Comparison of ENCODE assay signal across 1 cellular context in genomic region chr20:34709836-34710567, GRCh38.
TF ChIP-seq lines count a peak whose summit lies in the region.

No MANE protein-coding gene starts in this region.

TF ChIP-seq in H1, 55 proteins besides CTCF, POLR2A, EP300 and RAD21:
- TF ChIP-seq EZH2 (IDR thresholded peaks at IDR 0.05; ENCODE audit: low read depth, low read length, severe bottlenecking) (peak; percentile 69), PHF8 (conservative IDR thresholded peaks at IDR 0.05; ENCODE audit: low read depth, low read length) (0 out of 2 replicates have a peak, but pooled peaks have one; percentile 14), E2F6 (IDR thresholded peaks at IDR 0.05) (0 out of 2 replicates have a peak, but pooled peaks have one; percentile 49), FOSL1 (IDR thresholded peaks at IDR 0.05; ENCODE audit: insufficient read depth, low read depth, low read length) (no peak), KDM4A (IDR thresholded peaks at IDR 0.05; ENCODE audit: low read depth, low read length, severe bottlenecking) (peak; percentile 20), RNF2 (IDR thresholded peaks at IDR 0.05; ENCODE audit: borderline replicate concordance, low read depth, low read length, missing control alignments, poor library complexity, severe bottlenecking) (no peak), SUZ12 (IDR thresholded peaks at IDR 0.05; ENCODE audit: low read length) (peak; percentile 56; the same call in 1 of the 2 replicates)
- TF ChIP-seq, protein P1, sequence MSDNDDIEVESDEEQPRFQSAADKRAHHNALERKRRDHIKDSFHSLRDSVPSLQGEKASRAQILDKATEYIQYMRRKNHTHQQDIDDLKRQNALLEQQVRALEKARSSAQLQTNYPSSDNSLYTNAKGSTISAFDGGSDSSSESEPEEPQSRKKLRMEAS (IDR thresholded peaks at IDR 0.05): peak; percentile 45; the same call in 1 of the 2 replicates
